In the genomic region with DNA sequence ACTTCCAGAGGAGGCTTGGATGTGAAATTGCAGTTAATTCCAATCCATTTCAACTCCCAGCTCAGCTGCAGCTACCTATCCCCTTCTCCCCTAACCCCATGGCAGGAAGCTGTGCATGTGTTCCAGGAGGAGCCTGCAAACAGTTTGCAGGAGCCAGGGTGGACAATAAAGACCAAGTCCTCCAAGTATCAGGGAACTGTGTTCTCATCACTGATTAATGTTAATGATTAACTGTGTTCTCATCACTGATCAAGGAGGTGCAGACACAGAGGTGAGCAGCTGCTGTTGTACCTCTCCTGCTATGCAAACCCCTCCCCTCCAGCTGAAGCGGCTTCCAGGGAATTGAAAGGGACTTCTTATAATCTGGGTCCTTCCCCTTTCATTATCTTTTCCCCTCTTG, we compare ENCODE assay signal across 17 cellular contexts. TPM values are rescaled to one million over a fixed set of nuclear protein-coding genes. Genes with fewer than 3 reads are reported as not detected.
DNase-seq lines count a peak whose midpoint lies in the region; ATAC-seq, FAIRE-seq and TF ChIP-seq lines count a peak whose summit lies in the region.
"Had no signal": no experiment of that assay in that cellular context is flagged by ENCODE, and none has a peak within 500 bp of the region (broad histone marks: within the 10 kb centered on the region; RNA-seq: fewer than 3 reads in every experiment).

No MANE protein-coding gene starts in this region.

- no peak overlapping the region for H3K4me3 ChIP-seq in keratinocyte (ENCODE audit: control insufficient read depth in 2 of 3, extremely low read depth in 1 of 3, insufficient read depth in 2 of 3, low read depth in 1 of 3, low read length in 3 of 3)
- H3K4me3 ChIP-seq: K562 had no signal

- H3K27ac ChIP-seq in keratinocyte (ENCODE audit: control insufficient read depth, insufficient read depth, low read length), result no peak overlapping the region

- H3K4me1 Mint-ChIP-seq in mesothelial cell of epicardium, result no peaks in the 10 kb centered on the region

- no peaks in the 10 kb centered on the region for H3K79me2 ChIP-seq in keratinocyte (ENCODE audit: control insufficient read depth, insufficient read depth, low read length)

- DNase-seq in COLO668 (lab: John Stamatoyannopoulos, UW; ENCODE audit: unreplicated experiment), result peak; percentile 84
- DNase-seq in HT-29 (ENCODE audit: low spot score), result peak; percentile 25
- no peak for DNase-seq in keratinocyte (ENCODE audit: low read depth, low spot score)
- peak; percentile 29 for DNase-seq in mucosa of gallbladder (ENCODE audit: low spot score)
- DNase-seq in dedifferentiated amniotic fluid mesenchymal stem cell (ENCODE audit: extremely low spot score), result no peak
- no peak for DNase-seq in NCI-H2107 treated with DMSO at 0.1 percent for 48 hours (lab: John Stamatoyannopoulos, UW; ENCODE audit: unreplicated experiment)
- no peak for DNase-seq in mesothelial cell of epicardium (ENCODE audit: low spot score in 2 of 2, unreplicated experiment in 2 of 2)
- DNase-seq: AML-193, GOT3, NCI-H345, NCI-H748 treated with DMSO at 0.1 percent for 48 hours, PC-3 had no signal

- no peaks in the 10 kb centered on the region for H4K20me1 ChIP-seq in keratinocyte (ENCODE audit: control insufficient read depth, extremely low read depth, insufficient read depth, low read length)

- TF ChIP-seq CTCF in keratinocyte (optimal IDR thresholded peaks at IDR 0.05 in 1 of 3, IDR thresholded peaks at IDR 0.05 in 1 of 3, conservative IDR thresholded peaks at IDR 0.05 in 1 of 3; ENCODE audit: extremely low read depth in 1 of 3, insufficient read depth in 2 of 3, low read length in 3 of 3), result no peak
- TF ChIP-seq CTCF in mesothelial cell of epicardium (IDR thresholded peaks at IDR 0.05; ENCODE audit: unreplicated experiment), result no peak

- H3K27ac Mint-ChIP-seq in mesothelial cell of epicardium, result no peak overlapping the region

- no peaks in the 10 kb centered on the region for H3K27me3 Mint-ChIP-seq in mesothelial cell of epicardium (ENCODE audit: low read depth)

- no peak overlapping the region for H3K4me3 Mint-ChIP-seq in mesothelial cell of epicardium

- no peaks in the 10 kb centered on the region for H3K27me3 ChIP-seq in keratinocyte (ENCODE audit: control insufficient read depth, extremely low read depth, insufficient read depth, low read length)

- no peak overlapping the region for H3K9ac ChIP-seq in keratinocyte (ENCODE audit: control insufficient read depth, extremely low read depth, insufficient read depth, low read length)

- H3K36me3 ChIP-seq in keratinocyte (ENCODE audit: control insufficient read depth in 2 of 2, extremely low read depth in 1 of 2, insufficient read depth in 2 of 2, low read length in 2 of 2), result peaks cover 0 to 5% of the 10 kb centered on the region in 2 experiments

- dilution Hi-C loops in keratinocyte (cut with MboI; ENCODE audit: extremely low pct_ligation_motif_present, low sequenced_read_pairs), result no loop called here

- H3K9me3 ChIP-seq in keratinocyte (ENCODE audit: control insufficient read depth, low read depth, low read length), result no peaks in the 10 kb centered on the region

- H3K9me3 Mint-ChIP-seq in mesothelial cell of epicardium, result peaks cover 9% of the 10 kb centered on the region

- peaks cover 4% of the 10 kb centered on the region for H3K4me1 ChIP-seq in keratinocyte (ENCODE audit: control insufficient read depth, extremely low read depth, insufficient read depth, low read length)

- no peak overlapping the region for H3K4me2 ChIP-seq in keratinocyte (ENCODE audit: control insufficient read depth, extremely low read depth, insufficient read depth, low read depth, low read length)

- no peaks in the 10 kb centered on the region for H3K9me1 ChIP-seq in keratinocyte (ENCODE audit: control insufficient read depth, extremely low read depth, insufficient read depth, low read length)

- H2AFZ ChIP-seq in keratinocyte (ENCODE audit: control insufficient read depth, low read length), result no peak overlapping the region

- no peak for ATAC-seq in GM18861 (IDR thresholded peaks at IDR 0.05; ENCODE audit: unreplicated experiment)
- ATAC-seq: K562, PC-3 had no signal

- H3K36me3 Mint-ChIP-seq in mesothelial cell of epicardium, result peaks cover 27% of the 10 kb centered on the region

- FAIRE-seq in keratinocyte (lab: Jason Lieb, UNC), result peak; percentile 9
- FAIRE-seq: HTR-8/SVneo, K562 had no signal

RNA-seq across cellular contexts. Expression of a gene that starts 19.2 kb away (rescaled TPM):
- total RNA-seq in HT-29 (2014; rRNA removed; shearing (Covaris generic)), result not detected in 2 replicates
- polyA plus RNA-seq in keratinocyte, result 0.06 TPM in 1 of 3 replicates, not detected in the others
- not detected for polyA plus RNA-seq in keratinocyte (2011; ENCODE audit: low read depth)
- polyA plus RNA-seq in keratinocyte (2011; cell fraction: cytosol; rRNA removed), result not detected in 2 replicates
- not detected in 2 replicates for polyA plus RNA-seq in keratinocyte (2011; cell fraction: nucleus; rRNA removed)
- polyA plus RNA-seq in keratinocyte (2012; ENCODE audit: low replicate concordance), result not detected in 2 replicates
- 0.07 TPM in 1 of 3 replicates, not detected in the others for polyA minus RNA-seq in keratinocyte
- polyA minus RNA-seq in keratinocyte (2011; cell fraction: cytosol; rRNA and poly(A)+ RNA removed), result not detected
- polyA minus RNA-seq in keratinocyte (2011; cell fraction: nucleus; rRNA and poly(A)+ RNA removed), result 0.16 TPM in 1 of 2 replicates, not detected in the other
- total RNA-seq in mucosa of gallbladder (0.06 TPM), mesothelial cell of epicardium (1.6 to 1.7 TPM (median 1.6 TPM) in 3 replicates)
- total RNA-seq: A673, Daoy, K562, PC-3 had no signal
- polyA plus RNA-seq: K562 had no signal

RNA-seq across cellular contexts. Expression of a gene that starts 38.6 kb away (rescaled TPM):
- total RNA-seq in HT-29 (2014; rRNA removed; shearing (Covaris generic)), result 900 and 1,047 TPM in 2 replicates
- 630 to 1,162 TPM (median 1,066 TPM) in 3 replicates for polyA plus RNA-seq in keratinocyte
- 243 TPM for polyA plus RNA-seq in keratinocyte (2011; ENCODE audit: low read depth)
- polyA plus RNA-seq in keratinocyte (2011; cell fraction: cytosol; rRNA removed), result 1,344 and 1,449 TPM in 2 replicates
- polyA plus RNA-seq in keratinocyte (2011; cell fraction: nucleus; rRNA removed), result 186 and 230 TPM in 2 replicates
- 463 and 1,137 TPM in 2 replicates for polyA plus RNA-seq in keratinocyte (2012; ENCODE audit: low replicate concordance)
- polyA minus RNA-seq in keratinocyte, result 244 to 426 TPM (median 260 TPM) in 3 replicates
- polyA minus RNA-seq in keratinocyte (2011; cell fraction: cytosol; rRNA and poly(A)+ RNA removed), result 513 TPM
- 37.6 and 63.8 TPM in 2 replicates for polyA minus RNA-seq in keratinocyte (2011; cell fraction: nucleus; rRNA and poly(A)+ RNA removed)
- total RNA-seq in mucosa of gallbladder (408 TPM), mesothelial cell of epicardium (405 to 423 TPM (median 411 TPM) in 3 replicates)

RNA-seq across cellular contexts. Expression of a gene that starts 46.0 kb away (rescaled TPM):
- total RNA-seq in HT-29 (2014; rRNA removed; shearing (Covaris generic)), result 19.1 TPM in 2 replicates
- 24.4 to 34.1 TPM (median 34.0 TPM) in 3 replicates for polyA plus RNA-seq in keratinocyte
- 5.4 TPM for polyA plus RNA-seq in keratinocyte (2011; ENCODE audit: low read depth)
- polyA plus RNA-seq in keratinocyte (2011; cell fraction: cytosol; rRNA removed), result 11.8 and 17.2 TPM in 2 replicates
- polyA plus RNA-seq in keratinocyte (2011; cell fraction: nucleus; rRNA removed), result 72.1 and 80.9 TPM in 2 replicates
- 8.7 and 25.3 TPM in 2 replicates for polyA plus RNA-seq in keratinocyte (2012; ENCODE audit: low replicate concordance)
- polyA minus RNA-seq in keratinocyte, result 36.5 to 45.8 TPM (median 36.6 TPM) in 3 replicates
- 48.2 TPM for polyA minus RNA-seq in keratinocyte (2011; cell fraction: cytosol; rRNA and poly(A)+ RNA removed)
- 53.0 and 59.9 TPM in 2 replicates for polyA minus RNA-seq in keratinocyte (2011; cell fraction: nucleus; rRNA and poly(A)+ RNA removed)
- total RNA-seq in mucosa of gallbladder (41.9 TPM), mesothelial cell of epicardium (104 to 123 TPM (median 105 TPM) in 3 replicates)

RNA-seq across cellular contexts. Expression of a gene that starts 46.2 kb away (rescaled TPM):
- 2.0 and 3.1 TPM in 2 replicates for total RNA-seq in HT-29 (2014; rRNA removed; shearing (Covaris generic))
- polyA plus RNA-seq in keratinocyte, result 6.1 to 9.8 TPM (median 9.6 TPM) in 3 replicates
- 1.3 TPM for polyA plus RNA-seq in keratinocyte (2011; ENCODE audit: low read depth)
- polyA plus RNA-seq in keratinocyte (2011; cell fraction: cytosol; rRNA removed), result 6.9 and 13.6 TPM in 2 replicates
- polyA plus RNA-seq in keratinocyte (2011; cell fraction: nucleus; rRNA removed), result 4.9 and 6.0 TPM in 2 replicates
- polyA plus RNA-seq in keratinocyte (2012; ENCODE audit: low replicate concordance), result 2.0 and 3.2 TPM in 2 replicates
- polyA minus RNA-seq in keratinocyte, result 0.33 to 4.0 TPM (median 2.7 TPM) in 3 replicates
- 1.2 TPM for polyA minus RNA-seq in keratinocyte (2011; cell fraction: cytosol; rRNA and poly(A)+ RNA removed)
- polyA minus RNA-seq in keratinocyte (2011; cell fraction: nucleus; rRNA and poly(A)+ RNA removed), result 0.95 and 1.3 TPM in 2 replicates
- total RNA-seq in mucosa of gallbladder (6.7 TPM), mesothelial cell of epicardium (6.5 to 10.4 TPM (median 7.4 TPM) in 3 replicates)

Comparison
In these comparisons a context has a peak if more than half of its experiments do, and no peak if none do; other contexts are left out.
1. DNase-seq: peak in COLO668 (single experiment), HT-29 (single experiment) and mucosa of gallbladder (single experiment); none in keratinocyte (single experiment), dedifferentiated amniotic fluid mesenchymal stem cell (single experiment), NCI-H2107 treated with DMSO at 0.1 percent for 48 hours (single experiment) and mesothelial cell of epicardium (0 of 2).